ENCODE assay signal across 9 cellular contexts in genomic region chr3:52798978-52799476, GRCh38. TPM values are rescaled to one million over a fixed set of nuclear protein-coding genes. Genes with fewer than 3 reads are reported as not detected.
DNase-seq lines count a peak whose midpoint lies in the region; ATAC-seq and TF ChIP-seq lines count a peak whose summit lies in the region.
"Had no signal": no experiment of that assay in that cellular context is flagged by ENCODE, and none has a peak within 500 bp of the region (broad histone marks: within the 10 kb centered on the region; RNA-seq: fewer than 3 reads in every experiment).

No MANE protein-coding gene starts in this region.

- H3K79me2 ChIP-seq in trophoblast cell (ENCODE audit: control insufficient read depth, insufficient read depth, low read length, poor library complexity): no peaks in the 10 kb centered on the region

- no peaks in the 10 kb centered on the region for H3K79me1 ChIP-seq in trophoblast cell (ENCODE audit: low read length)

- no peak overlapping the region for H2BK5ac ChIP-seq in trophoblast cell (ENCODE audit: low read depth, low read length, poor library complexity)

- no peak overlapping the region for H3K18ac ChIP-seq in trophoblast cell (ENCODE audit: low read length)

- no peak overlapping the region for H3K23ac ChIP-seq in trophoblast cell (ENCODE audit: low read length)

- no peak overlapping the region for H3K14ac ChIP-seq in trophoblast cell (ENCODE audit: low read length)

- H2AFZ ChIP-seq in trophoblast cell (ENCODE audit: insufficient read depth, low read length, poor library complexity): no peak overlapping the region

- no peak overlapping the region for H2BK12ac ChIP-seq in trophoblast cell (ENCODE audit: low read length)

- H3K4me3 ChIP-seq in LNCaP clone FGC (ENCODE audit: low read depth, low read length): no peak overlapping the region
- no peak overlapping the region for H3K4me3 ChIP-seq in trophoblast cell (ENCODE audit: low read depth, low read length)

- no CpG with 5 or more reads among the region's 14 CpGs for WGBS in trophoblast cell (ENCODE audit: extremely low coverage, insufficient coverage, insufficient read length)

- no peaks in the 10 kb centered on the region for H3K27me3 ChIP-seq in trophoblast cell (ENCODE audit: insufficient read depth, low read length)

- TF ChIP-seq CTCF in LNCaP clone FGC (IDR thresholded peaks at IDR 0.05; ENCODE audit: control insufficient read depth, extremely low read depth, insufficient read depth): peak; percentile 33

- H2BK120ac ChIP-seq in trophoblast cell (ENCODE audit: insufficient read depth, low read length, poor library complexity): no peak overlapping the region

- no peak overlapping the region for H4K8ac ChIP-seq in trophoblast cell (ENCODE audit: low read depth, low read length)

- peak; percentile 7 for DNase-seq in NCI-H510A treated with DMSO at 0.1 percent for 48 hours (lab: John Stamatoyannopoulos, UW)
- DNase-seq in NCI-H510A (lab: John Stamatoyannopoulos, UW): no peak
- no peak for DNase-seq in LNCaP clone FGC (ENCODE audit: low read depth)
- DNase-seq in dermis microvascular lymphatic vessel endothelial cell (ENCODE audit: low read depth in 2 of 2): peak; percentile 6 to 39
- peak; percentile 96 to 97 for DNase-seq in trophoblast cell
- no peak for DNase-seq in C1 segment of cervical spinal cord (lab: John Stamatoyannopoulos, UW)

- no peak overlapping the region for H2AK5ac ChIP-seq in trophoblast cell (ENCODE audit: low read length)

- H3K4ac ChIP-seq in trophoblast cell (ENCODE audit: low read depth, low read length): no peak overlapping the region

- ATAC-seq in HG03460 (IDR thresholded peaks at IDR 0.05; ENCODE audit: unreplicated experiment) (no peak), HG02973 (IDR thresholded peaks at IDR 0.05; ENCODE audit: unreplicated experiment) (no peak)

- no peak overlapping the region for H3K27ac ChIP-seq in trophoblast cell (ENCODE audit: low read depth, low read length)

- H3K4me2 ChIP-seq in trophoblast cell (ENCODE audit: low read length): no peak overlapping the region

- no peak overlapping the region for H4K12ac ChIP-seq in trophoblast cell (ENCODE audit: low read depth, low read length)

- peaks cover 0 to 3% of the 10 kb centered on the region in 2 experiments for H3K4me1 ChIP-seq in trophoblast cell (ENCODE audit: control insufficient read depth in 1 of 2, insufficient read depth in 2 of 2, low read length in 2 of 2)

- no peaks in the 10 kb centered on the region for H3K36me3 ChIP-seq in trophoblast cell (ENCODE audit: control insufficient read depth in 1 of 2, insufficient read depth in 2 of 2, low read length in 2 of 2)

- H4K91ac ChIP-seq in trophoblast cell (ENCODE audit: low read depth, low read length): no peak overlapping the region

- no peaks in the 10 kb centered on the region for H3K9me3 ChIP-seq in trophoblast cell (ENCODE audit: insufficient read depth, low read depth, low read length)

- no peak overlapping the region for H3K9ac ChIP-seq in trophoblast cell (ENCODE audit: low read length)

RNA-seq across cellular contexts. Expression of gene ITIH3, which starts 4.4 kb away (rescaled TPM):
- total RNA-seq in dermis microvascular lymphatic vessel endothelial cell: 0.64 and 1.1 TPM in 2 replicates
- 0.14 and 0.24 TPM in 2 replicates for polyA plus RNA-seq in trophoblast cell (2013)
- total RNA-seq: CD4-positive, CD25-positive, alpha-beta regulatory T cell had no signal

RNA-seq across cellular contexts. Expression of gene ITIH1, which starts 21.6 kb away (rescaled TPM):
- total RNA-seq in dermis microvascular lymphatic vessel endothelial cell: not detected in 2 replicates
- polyA plus RNA-seq in trophoblast cell (2013): 0.05 and 0.08 TPM in 2 replicates
- total RNA-seq: CD4-positive, CD25-positive, alpha-beta regulatory T cell had no signal
- polyA plus RNA-seq: CD4-positive, CD25-positive, alpha-beta regulatory T cell had no signal

RNA-seq across cellular contexts. Expression of gene NEK4, which starts 28.3 kb away (rescaled TPM):
- 11.6 and 12.6 TPM in 2 replicates for total RNA-seq in dermis microvascular lymphatic vessel endothelial cell
- polyA plus RNA-seq in trophoblast cell (2013): 7.5 and 7.7 TPM in 2 replicates

RNA-seq across cellular contexts. Expression of gene ITIH4, which starts 31.4 kb away (rescaled TPM):
- total RNA-seq in dermis microvascular lymphatic vessel endothelial cell: 0.39 and 1.0 TPM in 2 replicates
- 1.2 and 1.3 TPM in 2 replicates for polyA plus RNA-seq in trophoblast cell (2013)

RNA-seq across cellular contexts. Expression of gene MUSTN1, which starts 35.8 kb away (rescaled TPM):
- 0.25 TPM in 1 of 2 replicates, not detected in the other for total RNA-seq in dermis microvascular lymphatic vessel endothelial cell
- 0.78 and 0.96 TPM in 2 replicates for polyA plus RNA-seq in trophoblast cell (2013)

Comparison
In these comparisons a context has a peak if more than half of its experiments do, and no peak if none do; other contexts are left out.
1. DNase-seq: peak in NCI-H510A treated with DMSO at 0.1 percent for 48 hours (single experiment), dermis microvascular lymphatic vessel endothelial cell (2 of 2) and trophoblast cell (2 of 2); none in NCI-H510A (single experiment), LNCaP clone FGC (single experiment) and C1 segment of cervical spinal cord (0 of 14).